In genomic region chr2:54107455-54107764, GRCh38 we compare ENCODE assay signal across 1 cellular context.
TF ChIP-seq lines count a peak whose summit lies in the region.

No MANE protein-coding gene starts in this region.

TF ChIP-seq in HepG2, 621 proteins besides CTCF, POLR2A, EP300 and RAD21 (continued from another document):
- TF ChIP-seq FUBP1 (CRISPR knock-in tag; IDR thresholded peaks at IDR 0.05; ENCODE audit: borderline replicate concordance) (no peak), ZMAT5 (CRISPR knock-in tag; IDR thresholded peaks at IDR 0.05; ENCODE audit: borderline replicate concordance, low read depth) (no peak), GATAD2A (CRISPR knock-in tag; IDR thresholded peaks at IDR 0.05) (peak; percentile 4; the same call in 1 of the 2 replicates), PAXIP1 (CRISPR knock-in tag; conservative IDR thresholded peaks at IDR 0.05) (peak; percentile 69), ISL2 (CRISPR knock-in tag; IDR thresholded peaks at IDR 0.05) (peak; percentile 31; the same call in 1 of the 2 replicates), CREM (IDR thresholded peaks at IDR 0.05) (no peak), CREM (CRISPR knock-in tag; IDR thresholded peaks at IDR 0.05) (no peak), SKIL (CRISPR knock-in tag; IDR thresholded peaks at IDR 0.05; ENCODE audit: borderline replicate concordance) (peak; percentile 51; the same call in 1 of the 2 replicates), BCL6 (CRISPR knock-in tag; IDR thresholded peaks at IDR 0.05) (peak; percentile 61), SOX13 (IDR thresholded peaks at IDR 0.05) (no peak), SOX13 (CRISPR knock-in tag; conservative IDR thresholded peaks at IDR 0.05 in 1 of 2, IDR thresholded peaks at IDR 0.05 in 1 of 2) (peak in 1 of 2 experiments; percentile 49; a peak in 1 of 4 replicates), HNF4G (IDR thresholded peaks at IDR 0.05; ENCODE audit: borderline replicate concordance, low read depth, low read length) (peak; percentile 31; the same call in 1 of the 2 replicates), HNF4G (CRISPR knock-in tag; IDR thresholded peaks at IDR 0.05; ENCODE audit: borderline replicate concordance, low read depth) (no peak), PPARG (CRISPR knock-in tag; conservative IDR thresholded peaks at IDR 0.05) (peak; percentile 56), KAT8 (CRISPR knock-in tag; IDR thresholded peaks at IDR 0.05) (0 out of 2 replicates have a peak, but pooled peaks have one; percentile 4), BCLAF1 (IDR thresholded peaks at IDR 0.05) (no peak), TCF7 (IDR thresholded peaks at IDR 0.05; ENCODE audit: low read depth) (0 out of 2 replicates have a peak, but pooled peaks have one; percentile 25), RARA (CRISPR knock-in tag; IDR thresholded peaks at IDR 0.05) (peak; percentile 84), HNF4A (CRISPR knock-in tag; IDR thresholded peaks at IDR 0.05) (peak; percentile 71), SOX6 (IDR thresholded peaks at IDR 0.05) (no peak), SOX6 (CRISPR knock-in tag; IDR thresholded peaks at IDR 0.05) (peak; percentile 12; the same call in 1 of the 2 replicates), ZNF547 (CRISPR knock-in tag; IDR thresholded peaks at IDR 0.05) (no peak), NR2F6 (IDR thresholded peaks at IDR 0.05) (peak; percentile 21; the same call in 1 of the 2 replicates), NR2F6 (CRISPR knock-in tag; IDR thresholded peaks at IDR 0.05) (no peak), ELK4 (CRISPR knock-in tag; IDR thresholded peaks at IDR 0.05; ENCODE audit: borderline replicate concordance) (no peak)
